31 cellular contexts compared by ENCODE assay signal in the genomic region with DNA sequence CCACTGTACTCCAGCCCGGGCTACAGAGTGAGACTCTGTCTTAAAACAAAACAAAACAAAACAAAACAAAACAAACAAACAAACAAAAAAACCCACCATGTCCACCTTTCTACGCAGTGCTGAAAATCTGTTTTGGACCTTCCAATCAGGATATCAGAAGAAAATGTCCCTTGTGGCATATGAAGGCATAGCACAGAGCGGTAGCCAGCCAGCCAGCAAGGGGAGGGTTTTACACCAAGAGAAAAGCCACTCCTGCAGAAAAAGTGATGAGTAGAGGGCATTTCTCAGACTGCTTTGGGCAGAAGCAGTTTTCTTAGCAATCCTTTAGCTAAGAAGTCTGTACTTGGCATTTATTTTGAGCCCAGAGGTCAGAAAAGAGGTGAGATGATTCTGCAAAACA.
"Had no signal": no experiment of that assay in that cellular context is flagged by ENCODE, and none has a peak within 500 bp of the region (broad histone marks: within the 10 kb centered on the region; RNA-seq: fewer than 3 reads in every experiment).

No MANE protein-coding gene starts in this region.

- H3K27me3 Mint-ChIP-seq: activated naive CD8-positive, alpha-beta T cell; stimulated activated naive B cell treated with anti-CD40 and anti-IgM and Interleukin-4, amounts not matched to agents 10 μg/mL and 1 μg/mL and 100 μg/mL, for 72 hours had no signal

- H3K79me2 ChIP-seq: parathyroid adenoma had no signal

- H3K4me1 ChIP-seq: esophagus squamous epithelium, left lung, lower lobe of right lung, parathyroid adenoma, right atrium auricular region, suprapubic skin, tibial artery had no signal

- DNase-seq: activated CD4-positive, alpha-beta T cell treated with anti-CD3 and anti-CD28 coated beads for 4 hours; activated CD4-positive, alpha-beta T cell treated with anti-CD3 and anti-CD28 coated beads, Interleukin-2, amount 50 U/mL, for 4 hours; activated CD4-positive, CD25-positive, alpha-beta regulatory T cell; activated effector memory CD4-positive, alpha-beta T cell treated with Interleukin-2 at 50 U/mL for 16 hours; activated naive CD4-positive, alpha-beta T cell treated with Interleukin-2 at 50 U/mL for 16 hours; activated T-cell treated with anti-CD3 and anti-CD28 coated beads for 4 hours; anterior cingulate cortex; dermis blood vessel endothelial cell; effector CD4-positive, alpha-beta T cell; esophagus squamous epithelium; foreskin melanocyte; left lung; lower lobe of right lung; mesenchymal stem cell; natural killer cell; stimulated activated CD4-positive, alpha-beta T cell treated with anti-CD3 and anti-CD28 coated beads, Interleukin-1b, Interleukin-23, amount 100 ng/mL, for 48 hours; stimulated activated CD4-positive, alpha-beta T cell treated with anti-CD3 and anti-CD28 coated beads, Interleukin-4, amount 100 ng/mL, for 4 hours; stimulated activated CD8-positive, alpha-beta memory T cell treated with anti-CD3 and anti-CD28 coated beads, Interleukin-4, amount 100 ng/mL, for 48 hours; stimulated activated naive B cell treated with anti-CD40 and anti-IgM and Interleukin-4, amounts not matched to agents 10 μg/mL and 1 μg/mL and 100 μg/mL, for 72 hours; T-helper 2 cell; tibial artery had no signal

- H3K27me3 ChIP-seq: left lung, right atrium auricular region had no signal

- H3K4me1 Mint-ChIP-seq: natural killer cell; stimulated activated naive B cell treated with anti-CD40 and anti-IgM and Interleukin-4, amounts not matched to agents 10 μg/mL and 1 μg/mL and 100 μg/mL, for 72 hours had no signal

- H3K36me3 Mint-ChIP-seq: activated naive CD8-positive, alpha-beta T cell; natural killer cell had no signal

- H3K4me3 ChIP-seq: esophagus squamous epithelium, left lung, lower lobe of right lung, right atrium auricular region, smooth muscle cell, suprapubic skin, tibial artery had no signal

- ATAC-seq: left lung; lower lobe of right lung; natural killer cell; stimulated activated naive B cell treated with anti-CD40 and anti-IgM and Interleukin-4, amounts not matched to agents 10 μg/mL and 1 μg/mL and 100 μg/mL, for 72 hours had no signal

- H2AFZ ChIP-seq: parathyroid adenoma had no signal

- H3K9me3 ChIP-seq: suprapubic skin had no signal

- H3K9ac ChIP-seq: parathyroid adenoma had no signal

- FAIRE-seq: bronchial epithelial cell, colon, endometrium, islet of Langerhans had no signal

- H3K4me2 ChIP-seq: smooth muscle cell had no signal

- H3K27ac ChIP-seq: epithelial cell of prostate, esophagus squamous epithelium, left lung, lower lobe of right lung, parathyroid adenoma, right atrium auricular region, suprapubic skin, tibial artery had no signal

- H3K27ac Mint-ChIP-seq: activated naive CD8-positive, alpha-beta T cell; natural killer cell; stimulated activated naive B cell treated with anti-CD40 and anti-IgM and Interleukin-4, amounts not matched to agents 10 μg/mL and 1 μg/mL and 100 μg/mL, for 72 hours had no signal

- H3K4me3 Mint-ChIP-seq: activated naive CD8-positive, alpha-beta T cell; natural killer cell; stimulated activated naive B cell treated with anti-CD40 and anti-IgM and Interleukin-4, amounts not matched to agents 10 μg/mL and 1 μg/mL and 100 μg/mL, for 72 hours had no signal

- H3K36me3 ChIP-seq: esophagus squamous epithelium, left lung, lower lobe of right lung, right atrium auricular region, suprapubic skin, tibial artery had no signal
